21 cellular contexts compared by ENCODE assay signal in the genomic region with DNA sequence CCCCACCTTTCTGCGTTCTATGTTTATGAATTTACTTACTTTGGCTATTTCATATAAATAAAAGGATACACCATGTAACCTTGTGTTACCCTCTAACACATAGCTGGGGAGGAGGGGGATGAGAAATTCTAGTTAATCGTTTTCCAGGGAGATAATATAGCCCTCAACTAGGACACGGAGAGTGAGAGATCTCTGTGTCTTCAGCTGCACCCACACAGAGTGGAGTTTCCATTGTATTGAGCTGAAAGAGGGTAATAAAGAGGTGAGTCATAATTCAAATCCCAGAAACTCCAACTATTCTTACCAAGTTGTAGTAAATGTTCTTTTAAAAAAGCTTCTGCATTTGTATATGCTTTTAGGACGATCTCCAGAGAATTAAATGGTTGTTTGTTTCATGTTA.
DNase-seq lines count a peak whose midpoint lies in the region; ATAC-seq and TF ChIP-seq lines count a peak whose summit lies in the region.
"Had no signal": no experiment of that assay in that cellular context is flagged by ENCODE, and none has a peak within 500 bp of the region (broad histone marks: within the 10 kb centered on the region; RNA-seq: fewer than 3 reads in every experiment).

No MANE protein-coding gene starts in this region.

- H3K9me2 ChIP-seq in GM23338 (ENCODE audit: insufficient read depth): peaks cover 7% of the 10 kb centered on the region

- no peak overlapping the region for H3K4me3 Mint-ChIP-seq in GM23338
- no peak overlapping the region for H3K4me3 Mint-ChIP-seq in nephron
- H3K4me3 Mint-ChIP-seq in T-helper 17 cell: no peak overlapping the region
- H3K4me3 Mint-ChIP-seq: B cell, CD14-positive monocyte had no signal

- no peaks in the 10 kb centered on the region for H3K36me3 ChIP-seq in GM23338 (ENCODE audit: insufficient read depth)
- H3K36me3 ChIP-seq: MG63 had no signal

- peak overlapping the region; percentile 8; the same call in 1 of the 2 replicates for H3K4me3 ChIP-seq in GM23338
- H3K4me3 ChIP-seq: A549, K562, MG63, PC-9 had no signal

- no peak for TF ChIP-seq CTCF in GM23338 (conservative IDR thresholded peaks at IDR 0.05; ENCODE audit: low read depth in 2 of 2)
- TF ChIP-seq CTCF in nephron (IDR thresholded peaks at IDR 0.05; ENCODE audit: unreplicated experiment in 3 of 3): no peak

- H3K4me1 Mint-ChIP-seq in GM23338: peaks cover 26% of the 10 kb centered on the region
- peaks cover 18% of the 10 kb centered on the region for H3K4me1 Mint-ChIP-seq in nephron
- no peaks in the 10 kb centered on the region for H3K4me1 Mint-ChIP-seq in T-helper 17 cell
- H3K4me1 Mint-ChIP-seq: B cell, CD14-positive monocyte had no signal

- peaks cover 19% of the 10 kb centered on the region for H3K9me3 Mint-ChIP-seq in GM23338
- peaks cover 8% of the 10 kb centered on the region for H3K9me3 Mint-ChIP-seq in nephron

- H3K4me2 ChIP-seq in GM23338: peak overlapping the region; percentile 35
- H3K4me2 ChIP-seq: A549, PC-9 had no signal

- H3K79me2 ChIP-seq in GM23338 (replicated peaks; ENCODE audit: insufficient read depth): no peaks in the 10 kb centered on the region

- H3K4me1 ChIP-seq in GM23338 (ENCODE audit: insufficient read depth): peaks cover 25% of the 10 kb centered on the region
- H3K4me1 ChIP-seq: A549 had no signal

- H3K36me3 Mint-ChIP-seq in GM23338 (ENCODE audit: low read depth): peaks cover 18% of the 10 kb centered on the region; the same call in 2 of the 3 replicates
- peaks cover 6% of the 10 kb centered on the region for H3K36me3 Mint-ChIP-seq in nephron (ENCODE audit: low read depth)
- H3K36me3 Mint-ChIP-seq in T-helper 17 cell (ENCODE audit: low read depth): no peaks in the 10 kb centered on the region
- H3K36me3 Mint-ChIP-seq: CD14-positive monocyte had no signal

- H4K20me1 ChIP-seq in GM23338 (replicated peaks; ENCODE audit: insufficient read depth): no peaks in the 10 kb centered on the region

- H3K27ac Mint-ChIP-seq in GM23338 (peak overlapping the region; percentile 50; the same call in 1 of the 2 replicates), nephron (peak overlapping the region in 2 of 3 experiments; percentile 3 to 31), T-helper 17 cell (no peak overlapping the region)
- H3K27ac Mint-ChIP-seq: B cell, CD14-positive monocyte had no signal

- DNase-seq in DMS153 (lab: John Stamatoyannopoulos, UW) (peak; percentile 19), GM23338 (ENCODE audit: low spot score) (peak; percentile 11), SW480 (ENCODE audit: low spot score) (peak; percentile 4), T-helper 17 cell (no peak), DMS 273 treated with DMSO at 0.1 percent for 48 hours (lab: John Stamatoyannopoulos, UW) (no peak)
- DNase-seq: MG63, NCI-H1694 treated with DMSO at 0.1 percent for 48 hours, NCI-H2081 treated with DMSO at 0.1 percent for 48 hours, NCI-H446 treated with DMSO at 0.1 percent for 48 hours, NCI-H526 treated with DMSO at 0.1 percent for 48 hours, PC-9, RPMI8226, SIG-M5, T-helper 1 cell had no signal

- H3K9me3 ChIP-seq in T-helper 17 cell (ENCODE audit: control insufficient read depth, low read length, poor library complexity, severe bottlenecking): no peaks in the 10 kb centered on the region
- H3K9me3 ChIP-seq: MG63 had no signal

- H3K27me3 Mint-ChIP-seq in GM23338 (ENCODE audit: insufficient read depth, low read depth, poor library complexity) (no peaks in the 10 kb centered on the region), nephron (ENCODE audit: low read depth) (no peaks in the 10 kb centered on the region), T-helper 17 cell (no peaks in the 10 kb centered on the region)
- H3K27me3 Mint-ChIP-seq: B cell had no signal

- H3K27me3 ChIP-seq in GM23338 (ENCODE audit: insufficient read depth): no peaks in the 10 kb centered on the region
- H3K27me3 ChIP-seq: MG63 had no signal

- H2AFZ ChIP-seq in GM23338: 0 out of 2 replicates have a peak overlapping the region, but pooled peaks have one; percentile 1
- H2AFZ ChIP-seq: PC-9 had no signal

- ATAC-seq in GM23338 (peak; percentile 72), T-helper 17 cell (no peak), HG03045 (IDR thresholded peaks at IDR 0.05; ENCODE audit: unreplicated experiment) (no peak)
- ATAC-seq: A549, HepG2, K562 had no signal

- no peaks in the 10 kb centered on the region for H3F3A ChIP-seq in GM23338 (replicated peaks; ENCODE audit: low read depth)

- H3K27ac ChIP-seq in GM23338 (ENCODE audit: low read depth): peak overlapping the region; percentile 46; the same call in 1 of the 2 replicates
- H3K27ac ChIP-seq: A549, PC-9 had no signal

TF ChIP-seq in GM23338, 12 proteins besides CTCF, POLR2A, EP300 and RAD21:
- TF ChIP-seq, protein P1, sequence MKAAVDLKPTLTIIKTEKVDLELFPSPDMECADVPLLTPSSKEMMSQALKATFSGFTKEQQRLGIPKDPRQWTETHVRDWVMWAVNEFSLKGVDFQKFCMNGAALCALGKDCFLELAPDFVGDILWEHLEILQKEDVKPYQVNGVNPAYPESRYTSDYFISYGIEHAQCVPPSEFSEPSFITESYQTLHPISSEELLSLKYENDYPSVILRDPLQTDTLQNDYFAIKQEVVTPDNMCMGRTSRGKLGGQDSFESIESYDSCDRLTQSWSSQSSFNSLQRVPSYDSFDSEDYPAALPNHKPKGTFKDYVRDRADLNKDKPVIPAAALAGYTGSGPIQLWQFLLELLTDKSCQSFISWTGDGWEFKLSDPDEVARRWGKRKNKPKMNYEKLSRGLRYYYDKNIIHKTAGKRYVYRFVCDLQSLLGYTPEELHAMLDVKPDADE (IDR thresholded peaks at IDR 0.05): no peak
TF ChIP-seq in GM23338: peak in this region for 0.

Comparison
In these comparisons a context has a peak if more than half of its experiments do, and no peak if none do; other contexts are left out.
1. DNase-seq: peak in DMS153 (single experiment), GM23338 (single experiment) and SW480 (single experiment); none in T-helper 17 cell (0 of 3) and DMS 273 treated with DMSO at 0.1 percent for 48 hours (single experiment).